In genomic region chrX:153726286-153727107, GRCh38 we compare ENCODE assay signal across 9 cellular contexts. TPM values are rescaled to one million over a fixed set of nuclear protein-coding genes. Genes with fewer than 3 reads are reported as not detected.
DNase-seq lines count a peak whose midpoint lies in the region; ATAC-seq and TF ChIP-seq lines count a peak whose summit lies in the region.
"Had no signal": no experiment of that assay in that cellular context is flagged by ENCODE, and none has a peak within 500 bp of the region (broad histone marks: within the 10 kb centered on the region; RNA-seq: fewer than 3 reads in every experiment).

No MANE protein-coding gene starts in this region.

- peak; percentile 16 for DNase-seq in NK-92 treated with Interleukin-12 subunit alpha and Interleukin-12 subunit beta, amount 100 ng/mL, for 24 hours (lab: John Stamatoyannopoulos, UW)
- no peak for DNase-seq in NK-92 (lab: John Stamatoyannopoulos, UW; ENCODE audit: unreplicated experiment)
- DNase-seq in GM23248: peak; percentile 73
- DNase-seq in M059J (ENCODE audit: low read depth): peak; percentile 89
- DNase-seq in erythroblast (lab: John Stamatoyannopoulos, UW): peak; percentile 81 to 84
- peak; percentile 81 for DNase-seq in naive B cell
- no peak for DNase-seq in vagina (ENCODE audit: extremely low spot score in 2 of 2)

- H2AFZ ChIP-seq in GM23248: peak overlapping the region; percentile 38; the same call in 1 of the 2 replicates

- peaks cover 31% of the 10 kb centered on the region for H3K79me2 ChIP-seq in GM23248 (ENCODE audit: insufficient read depth)

- WGBS in GM23248 (ENCODE audit: low coverage in 1 of 2, low lambda C conversion rate in 2 of 2, missing lambda C conversion rate in 2 of 2), 2 experiments: 4 to 7% methylated on average over 9 to 14 of the region's 35 CpGs

- peaks cover 17 to 28% (median 22%) of the 10 kb centered on the region in 3 donors for H3K4me1 Mint-ChIP-seq in naive B cell

- H3K9me3 Mint-ChIP-seq in naive B cell: peaks cover 0 to 5% (median 1%) of the 10 kb centered on the region in 7 donors

- H3K27ac ChIP-seq in GM23248 (peak overlapping the region; percentile 72), vagina (peak overlapping the region; percentile 78)

- peak overlapping the region; percentile 73 for H3K9ac ChIP-seq in GM23248

- H3K9me2 ChIP-seq in GM23248 (ENCODE audit: insufficient read depth): no peaks in the 10 kb centered on the region

- no peak for TF ChIP-seq POLR2A in erythroblast (IDR thresholded peaks at IDR 0.05; ENCODE audit: low read length)
- TF ChIP-seq POLR2A in vagina (IDR thresholded peaks at IDR 0.05): no peak

- peaks cover 4 to 10% of the 10 kb centered on the region in 2 donors for H3K36me3 Mint-ChIP-seq in naive B cell

- peaks cover 5% of the 10 kb centered on the region; the same call in 1 of the 2 replicates for H3F3A ChIP-seq in GM23248 (ENCODE audit: insufficient read depth)

- intact Hi-C loops in vagina (cut with DNase I): no loop called here

- H3K36me3 ChIP-seq in GM23248 (ENCODE audit: low read depth): no peaks in the 10 kb centered on the region
- no peaks in the 10 kb centered on the region for H3K36me3 ChIP-seq in vagina

- H3K9me3 ChIP-seq in GM23248 (ENCODE audit: low read depth): no peaks in the 10 kb centered on the region
- H3K9me3 ChIP-seq in vagina: no peaks in the 10 kb centered on the region

- H4K20me1 ChIP-seq in GM23248 (ENCODE audit: insufficient read depth): no peaks in the 10 kb centered on the region

- H3K4me3 Mint-ChIP-seq in naive B cell: peak overlapping the region; percentile 77 to 89 (median 83)

- TF ChIP-seq CTCF in WI38 (IDR thresholded peaks at IDR 0.05; ENCODE audit: low read depth, low read length): no peak
- TF ChIP-seq CTCF in vagina (IDR thresholded peaks at IDR 0.05): no peak

- peak overlapping the region; percentile 52 for H3K4me3 ChIP-seq in GM23248
- H3K4me3 ChIP-seq in WI38 (ENCODE audit: low read depth, low read length): peak overlapping the region; percentile 38
- H3K4me3 ChIP-seq in vagina: peak overlapping the region; percentile 17 to 63

- in situ Hi-C loops in GM23248 (cut with MboI): no loop called here

- peak overlapping the region; percentile 68 for H3K4me2 ChIP-seq in GM23248 (ENCODE audit: unreplicated experiment)

- H3K27ac Mint-ChIP-seq in naive B cell: peak overlapping the region; percentile 89 to 96 (median 94)

- H3K4me1 ChIP-seq in GM23248 (ENCODE audit: insufficient read depth) (peaks cover 18% of the 10 kb centered on the region; the same call in 1 of the 2 replicates), vagina (peaks cover 52% of the 10 kb centered on the region)

- peak; percentile 58 to 61 for ATAC-seq in naive B cell (ENCODE audit: low read depth in 2 of 2)

- H3K27me3 ChIP-seq in GM23248 (replicated peaks; ENCODE audit: insufficient read depth) (no peaks in the 10 kb centered on the region), vagina (no peaks in the 10 kb centered on the region)

- H3K27me3 Mint-ChIP-seq in naive B cell: no peaks in the 10 kb centered on the region

RNA-seq across cellular contexts. Expression of gene ABCD1, which starts 1.8 kb away (rescaled TPM):
- 24.4 and 24.9 TPM in 2 replicates for total RNA-seq in GM23248 (2014; rRNA removed; shearing (Covaris generic))
- 9.5 and 9.8 TPM in 2 replicates for polyA plus RNA-seq in GM23248 (2016; fragmentation: Nextera tagmentation; extraction: Ambion mirVana)
- total RNA-seq in M059J (2014; rRNA removed; shearing (Covaris generic)): 27.4 and 42.9 TPM in 2 replicates
- polyA plus RNA-seq in naive B cell (ENCODE audit: low read depth in 6 of 6): 1 to 10 TPM; 2.2 to 6.2 (median 5.2) TPM
- total RNA-seq in vagina: 11.0 TPM

RNA-seq across cellular contexts. Expression of gene BCAP31, which starts 2.3 kb away (rescaled TPM):
- total RNA-seq in GM23248 (2014; rRNA removed; shearing (Covaris generic)): 180 and 187 TPM in 2 replicates
- polyA plus RNA-seq in GM23248 (2016; fragmentation: Nextera tagmentation; extraction: Ambion mirVana): 317 and 326 TPM in 2 replicates
- total RNA-seq in M059J (2014; rRNA removed; shearing (Covaris generic)): 384 and 401 TPM in 2 replicates
- 100 to 1,000 TPM; 228 to 369 (median 252) TPM for polyA plus RNA-seq in naive B cell (ENCODE audit: low read depth in 6 of 6)
- 126 TPM for total RNA-seq in vagina

RNA-seq across cellular contexts. Expression of gene PLXNB3, which starts 37.6 kb away (rescaled TPM):
- 12.5 and 13.5 TPM in 2 replicates for total RNA-seq in GM23248 (2014; rRNA removed; shearing (Covaris generic))
- polyA plus RNA-seq in GM23248 (2016; fragmentation: Nextera tagmentation; extraction: Ambion mirVana) (7.1 and 8.8 TPM in 2 replicates), naive B cell (ENCODE audit: low read depth in 6 of 6) (under 1 TPM in 1 of 6 donors, not detected in 5; 0.71 TPM)
- total RNA-seq in M059J (2014; rRNA removed; shearing (Covaris generic)): 1.2 and 2.2 TPM in 2 replicates
- total RNA-seq in vagina: 36.1 TPM

RNA-seq across cellular contexts. Expression of gene SLC6A8, which starts 38.8 kb away (rescaled TPM):
- total RNA-seq in GM23248 (2014; rRNA removed; shearing (Covaris generic)): 11.7 and 12.5 TPM in 2 replicates
- 1.8 and 1.9 TPM in 2 replicates for polyA plus RNA-seq in GM23248 (2016; fragmentation: Nextera tagmentation; extraction: Ambion mirVana)
- total RNA-seq in M059J (2014; rRNA removed; shearing (Covaris generic)): 13.6 and 24.5 TPM in 2 replicates
- under 1 TPM in 3 of 6 donors, not detected in 3; 0.06 to 0.78 (median 0.23) TPM for polyA plus RNA-seq in naive B cell (ENCODE audit: low read depth in 6 of 6)
- 29.2 TPM for total RNA-seq in vagina

RNA-seq across cellular contexts. Expression of gene PNCK, which starts 52.9 kb away (rescaled TPM):
- not detected in 2 replicates for total RNA-seq in GM23248 (2014; rRNA removed; shearing (Covaris generic))
- polyA plus RNA-seq in GM23248 (2016; fragmentation: Nextera tagmentation; extraction: Ambion mirVana) (not detected in 2 replicates), naive B cell (ENCODE audit: low read depth in 6 of 6) (not detected)
- total RNA-seq in M059J (2014; rRNA removed; shearing (Covaris generic)): not detected in 2 replicates
- total RNA-seq in vagina: 9.3 TPM
- total RNA-seq: glomerular endothelial cell had no signal

Comparison
In these comparisons a context has a peak if more than half of its experiments do, and no peak if none do; other contexts are left out.
1. DNase-seq: peak in NK-92 treated with Interleukin-12 subunit alpha and Interleukin-12 subunit beta, amount 100 ng/mL, for 24 hours (single experiment), GM23248 (single experiment), M059J (single experiment), erythroblast (2 of 2) and naive B cell (single experiment); none in NK-92 (single experiment) and vagina (0 of 2).
2. Peak in every context shown above with its lines, with median percentiles within 50 percentile points of each other: H3K4me3 ChIP-seq.